In the genomic region with DNA sequence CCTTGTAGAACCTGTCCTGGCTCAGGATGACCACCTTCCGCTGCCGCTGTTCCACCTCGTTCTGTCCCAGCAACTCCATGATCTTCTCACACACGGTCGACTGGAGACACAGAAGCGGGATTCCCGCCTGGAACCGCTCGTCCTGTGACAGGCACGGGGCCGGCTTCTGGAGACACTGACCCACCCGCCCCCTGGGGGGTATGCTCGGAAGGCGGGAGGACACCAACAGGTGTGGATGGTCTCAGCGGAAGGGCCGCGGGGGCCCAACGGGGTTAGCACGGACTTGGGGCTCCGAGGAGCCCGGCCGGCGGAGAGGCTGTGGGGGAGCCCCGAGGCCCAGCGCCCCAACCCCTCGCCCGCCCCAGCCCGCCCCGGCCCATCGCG, we compare ENCODE assay signal across 7 cellular contexts. TPM values are rescaled to one million over a fixed set of nuclear protein-coding genes. Genes with fewer than 3 reads are reported as not detected.
DNase-seq lines count a peak whose midpoint lies in the region; ATAC-seq and TF ChIP-seq lines count a peak whose summit lies in the region.

No MANE protein-coding gene starts in this region.

- POLR2A ChIA-PET in activated B cell treated with CpG ODN at 0.5 μM for 24 hours (lab: Charles Lee) = no interaction called here

- H2AFZ ChIP-seq in parathyroid adenoma = peak overlapping the region; percentile 98

- no peak overlapping the region for H3K27ac ChIP-seq in parathyroid adenoma

- H3K9me3 ChIP-seq in parathyroid adenoma (ENCODE audit: control insufficient read depth, low read length) = no peaks in the 10 kb centered on the region

- H3K9me3 Mint-ChIP-seq in activated B cell treated with CpG ODN at 0.5 μM for 24 hours = no peaks in the 10 kb centered on the region

- H3K79me2 ChIP-seq in parathyroid adenoma = no peaks in the 10 kb centered on the region

- CTCF ChIA-PET in activated B cell treated with CpG ODN at 0.5 μM for 24 hours (lab: Charles Lee) = no interaction called here

- intact Hi-C loops in activated B cell treated with CpG ODN at 0.5 μM for 24 hours (cut with micrococcal nuclease) = loop anchor here (2.0 to 5.0 kb wide), 3 partner anchors 28 to 217 kb away; partner anchors contain the start of gene POMT1

- H3K27me3 Mint-ChIP-seq in activated B cell treated with CpG ODN at 0.5 μM for 24 hours = no peaks in the 10 kb centered on the region

- no peaks in the 10 kb centered on the region for H3K27me3 ChIP-seq in parathyroid adenoma (ENCODE audit: control insufficient read depth, insufficient read depth, low read length)

- no peaks in the 10 kb centered on the region for H3K4me1 ChIP-seq in parathyroid adenoma

- peak; percentile 53 for DNase-seq in EL
- DNase-seq in HT-29 (ENCODE audit: low spot score) = peak; percentile 57
- no peak for DNase-seq in activated B cell treated with CpG ODN at 0.5 μM for 24 hours
- peak; percentile 45 for DNase-seq in foreskin melanocyte
- DNase-seq in NK-92 (lab: John Stamatoyannopoulos, UW; ENCODE audit: unreplicated experiment) = no peak

- TF ChIP-seq CTCF in activated B cell treated with CpG ODN at 0.5 μM for 24 hours (IDR thresholded peaks at IDR 0.05) (no peak), parathyroid adenoma (IDR thresholded peaks at IDR 0.05) (no peak)

- peak overlapping the region; percentile 91 for H3K4me2 ChIP-seq in parathyroid adenoma (ENCODE audit: low read length)

- peak overlapping the region; percentile 70 for H3K4me3 ChIP-seq in parathyroid adenoma (ENCODE audit: low read depth, low read length)

- H3K4me1 Mint-ChIP-seq in activated B cell treated with CpG ODN at 0.5 μM for 24 hours = peaks cover 22% of the 10 kb centered on the region

- H3K27ac Mint-ChIP-seq in activated B cell treated with CpG ODN at 0.5 μM for 24 hours = no peak overlapping the region

- ATAC-seq in GM19397 (IDR thresholded peaks at IDR 0.05; ENCODE audit: unreplicated experiment) (peak; percentile 26), activated B cell treated with CpG ODN at 0.5 μM for 24 hours (ENCODE audit: low read depth) (peak; percentile 14)

- peak overlapping the region; percentile 79 for H3K4me3 Mint-ChIP-seq in activated B cell treated with CpG ODN at 0.5 μM for 24 hours

- H3K36me3 Mint-ChIP-seq in activated B cell treated with CpG ODN at 0.5 μM for 24 hours (ENCODE audit: low read depth) = peaks cover 37% of the 10 kb centered on the region

- no peak overlapping the region for H3K9ac ChIP-seq in parathyroid adenoma

- H3K36me3 ChIP-seq in parathyroid adenoma (ENCODE audit: control insufficient read depth, insufficient read depth, low read length) = no peaks in the 10 kb centered on the region

RNA-seq across cellular contexts. Expression of gene UCK1, which starts 0.5 kb away (rescaled TPM):
- 22.1 and 34.0 TPM in 2 replicates for total RNA-seq in HT-29 (2014; rRNA removed; shearing (Covaris generic))
- 19.1 and 30.4 TPM in 2 replicates for total RNA-seq in activated B cell treated with CpG ODN at 0.5 μM for 24 hours

RNA-seq across cellular contexts. Expression of gene PRRT1B, which starts 14.8 kb away (rescaled TPM):
- total RNA-seq in HT-29 (2014; rRNA removed; shearing (Covaris generic)) = 0.10 and 0.23 TPM in 2 replicates
- total RNA-seq in activated B cell treated with CpG ODN at 0.5 μM for 24 hours = not detected in 2 replicates

RNA-seq across cellular contexts. Expression of gene POMT1, which starts 27.8 kb away (rescaled TPM):
- total RNA-seq in HT-29 (2014; rRNA removed; shearing (Covaris generic)) = 22.1 and 26.2 TPM in 2 replicates
- 24.9 and 29.8 TPM in 2 replicates for total RNA-seq in activated B cell treated with CpG ODN at 0.5 μM for 24 hours

Comparison
In these comparisons a context has a peak if more than half of its experiments do, and no peak if none do; other contexts are left out.
1. DNase-seq: peak in EL (single experiment), HT-29 (single experiment) and foreskin melanocyte (single experiment); none in activated B cell treated with CpG ODN at 0.5 μM for 24 hours (single experiment) and NK-92 (single experiment).